Comparison of ENCODE assay signal across 9 cellular contexts in genomic region chr19:10110972-10111317, GRCh38. TPM values are rescaled to one million over a fixed set of nuclear protein-coding genes. Genes with fewer than 3 reads are reported as not detected.
DNase-seq lines count a peak whose midpoint lies in the region; ATAC-seq and TF ChIP-seq lines count a peak whose summit lies in the region.
"Had no signal": no experiment of that assay in that cellular context is flagged by ENCODE, and none has a peak within 500 bp of the region (broad histone marks: within the 10 kb centered on the region; RNA-seq: fewer than 3 reads in every experiment).

No MANE protein-coding gene starts in this region.

- H3K79me2 ChIP-seq in DOHH2 (ENCODE audit: control insufficient read depth, low read length): peaks cover 36% of the 10 kb centered on the region

- CTCF ChIA-PET in RWPE1 (lab: Yijun Ruan, JAX): no interaction called here

- H3K27ac ChIP-seq in DOHH2 (ENCODE audit: low read depth, low read length): peak overlapping the region; percentile 64
- H3K27ac ChIP-seq in RWPE1: peak overlapping the region; percentile 73
- peak overlapping the region; percentile 36 for H3K27ac ChIP-seq in lower lobe of right lung
- H3K27ac ChIP-seq: thyroid gland had no signal

- POLR2A ChIA-PET in RWPE1 (lab: Yijun Ruan, JAX; ENCODE audit: low non-redundant PET): no interaction called here

- H3K4me3 ChIP-seq in DOHH2 (ENCODE audit: low read length) (peak overlapping the region; percentile 16; the same call in 1 of the 2 replicates), lower lobe of right lung (no peak overlapping the region)
- H3K4me3 ChIP-seq: thyroid gland had no signal

- TF ChIP-seq CTCF in DOHH2 (IDR thresholded peaks at IDR 0.05; ENCODE audit: low read depth, low read length, poor library complexity, severe bottlenecking): no peak
- TF ChIP-seq CTCF in RWPE1 (conservative IDR thresholded peaks at IDR 0.05; ENCODE audit: low read depth): no peak
- no peak for TF ChIP-seq CTCF in lower lobe of right lung (IDR thresholded peaks at IDR 0.05)

- intact Hi-C loops in lower lobe of right lung (cut with DNase I): no loop called here

- H3K36me3 ChIP-seq in DOHH2 (ENCODE audit: control insufficient read depth, low read length): peaks cover 80% of the 10 kb centered on the region
- peaks cover 64% of the 10 kb centered on the region for H3K36me3 ChIP-seq in lower lobe of right lung

- H3K4me1 ChIP-seq in DOHH2 (ENCODE audit: control insufficient read depth, low read length) (peaks cover 60% of the 10 kb centered on the region), lower lobe of right lung (peaks cover 24% of the 10 kb centered on the region)
- H3K4me1 ChIP-seq: Caco-2 had no signal

- no peak for ATAC-seq in lower lobe of right lung

- H3K9me3 ChIP-seq in DOHH2 (ENCODE audit: control insufficient read depth, insufficient read depth, low read length) (no peaks in the 10 kb centered on the region), lower lobe of right lung (no peaks in the 10 kb centered on the region)
- H3K9me3 ChIP-seq: Caco-2, thyroid gland had no signal

- H3F3A ChIP-seq in DOHH2 (ENCODE audit: control insufficient read depth, insufficient read depth): peaks cover 45% of the 10 kb centered on the region

- H3K27me3 ChIP-seq in DOHH2 (ENCODE audit: control insufficient read depth, low read length): no peaks in the 10 kb centered on the region
- H3K27me3 ChIP-seq in lower lobe of right lung (ENCODE audit: low read depth): no peaks in the 10 kb centered on the region
- H3K27me3 ChIP-seq: thyroid gland had no signal

- H4K20me1 ChIP-seq in DOHH2 (ENCODE audit: control insufficient read depth, insufficient read depth, low read depth, low read length): no peaks in the 10 kb centered on the region

- no peaks in the 10 kb centered on the region for H3K9me2 ChIP-seq in DOHH2 (replicated peaks; ENCODE audit: control insufficient read depth, low read length)

- DNase-seq in RWPE1 (ENCODE audit: low spot score) (no peak), lower lobe of right lung (no peak), DMS79 (lab: John Stamatoyannopoulos, UW) (no peak), superior temporal gyrus (ENCODE audit: extremely low spot score) (no peak)
- DNase-seq in activated CD4-positive, CD25-positive, alpha-beta regulatory T cell treated with anti-CD3 and anti-CD28 coated beads, Interleukin-2, amount 50 U/mL, for 72 hours: no peak
- DNase-seq: Caco-2, thyroid gland had no signal

- H3K4me2 ChIP-seq in DOHH2 (ENCODE audit: low read length): peak overlapping the region; percentile 57

RNA-seq across cellular contexts. Expression of gene P2RY11, which starts 0.5 kb away (rescaled TPM):
- total RNA-seq in lower lobe of right lung: 15.6 TPM

RNA-seq across cellular contexts. Expression of gene PPAN, which starts 4.8 kb away (rescaled TPM):
- total RNA-seq in lower lobe of right lung: 30.8 TPM

RNA-seq across cellular contexts. Expression of gene ANGPTL6, which starts 8.5 kb away (rescaled TPM):
- 0.44 TPM for total RNA-seq in lower lobe of right lung
- total RNA-seq: MCF 10A had no signal

RNA-seq across cellular contexts. Expression of gene EIF3G, which starts 8.8 kb away (rescaled TPM):
- total RNA-seq in lower lobe of right lung: 158 TPM

RNA-seq across cellular contexts. Expression of gene SHFL, which starts 24.8 kb away (rescaled TPM):
- total RNA-seq in lower lobe of right lung: 43.4 TPM
